Comparison of ENCODE assay signal across 16 cellular contexts in the genomic region with DNA sequence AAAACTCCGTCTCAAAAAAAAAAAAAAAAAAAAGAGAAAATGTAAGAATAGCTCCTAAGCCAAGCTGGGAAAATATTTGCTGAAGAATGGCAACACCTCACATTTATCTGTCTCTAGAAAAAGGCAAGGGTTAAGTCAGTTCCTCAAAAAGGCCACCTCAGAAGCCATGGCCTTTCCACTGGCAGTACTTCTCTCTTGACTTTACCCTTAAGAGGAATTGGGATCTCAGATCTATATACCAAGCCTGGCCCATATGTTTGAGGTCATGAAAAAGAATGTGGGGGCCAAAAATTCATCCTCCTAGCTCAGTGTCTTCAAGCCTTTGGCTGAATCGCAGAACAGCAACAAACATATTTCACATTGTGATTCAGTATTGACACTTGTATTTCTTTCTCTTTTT. TPM values are rescaled to one million over a fixed set of nuclear protein-coding genes. Genes with fewer than 3 reads are reported as not detected.
DNase-seq lines count a peak whose midpoint lies in the region; ATAC-seq and TF ChIP-seq lines count a peak whose summit lies in the region.
"Had no signal": no experiment of that assay in that cellular context is flagged by ENCODE, and none has a peak within 500 bp of the region (broad histone marks: within the 10 kb centered on the region; RNA-seq: fewer than 3 reads in every experiment).

No MANE protein-coding gene starts in this region.

- no peak for TF ChIP-seq POLR2A in Peyer's patch (IDR thresholded peaks at IDR 0.05)

- CTCF ChIA-PET in activated CD8-positive, alpha-beta T cell treated with anti-CD3 and anti-CD28 coated beads, Interleukin-2, amount 10 ng/mL, durations not matched to agents 7 days and 5 days (lab: Charles Lee): interaction anchor here (0.9 to 1.4 kb wide), 2 partner anchors 11 to 18 kb away, joined by 3 to 5 read pairs; partner anchors contain the start of gene NCOA3

- H3K27me3 ChIP-seq in OCI-LY1 (ENCODE audit: insufficient read depth, low read length): no peaks in the 10 kb centered on the region
- H3K27me3 ChIP-seq in Peyer's patch: no peaks in the 10 kb centered on the region
- H3K27me3 ChIP-seq: left lung had no signal

- no peaks in the 10 kb centered on the region for H3K9me3 ChIP-seq in OCI-LY1 (ENCODE audit: low read length)
- no peaks in the 10 kb centered on the region for H3K9me3 ChIP-seq in Peyer's patch
- H3K9me3 ChIP-seq: left lung had no signal

- peaks cover 17% of the 10 kb centered on the region for H3F3A ChIP-seq in OCI-LY1 (ENCODE audit: insufficient read depth, low read length)

- peak overlapping the region; percentile 64 to 96 for H3K27ac Mint-ChIP-seq in natural killer cell treated with Interleukin-12 subunit alpha and Interleukin-12 subunit beta and Interleukin-15 and Interleukin-18, amount 100 ng/mL, for 72 hours
- no peak overlapping the region for H3K27ac Mint-ChIP-seq in natural killer cell
- H3K27ac Mint-ChIP-seq in activated CD8-positive, alpha-beta T cell treated with anti-CD3 and anti-CD28 coated beads, Interleukin-2, amount 10 ng/mL, durations not matched to agents 7 days and 5 days: peak overlapping the region; percentile 25
- H3K27ac Mint-ChIP-seq: progenitor cell of endocrine pancreas, WTC11 had no signal

- intact Hi-C loops in natural killer cell (cut with micrococcal nuclease): no loop called here

- no peaks in the 10 kb centered on the region for H3K9me2 ChIP-seq in OCI-LY1 (ENCODE audit: low read depth, low read length)

- no peak overlapping the region for H3K4me3 Mint-ChIP-seq in natural killer cell treated with Interleukin-12 subunit alpha and Interleukin-12 subunit beta and Interleukin-15 and Interleukin-18, amount 100 ng/mL, for 72 hours
- no peak overlapping the region for H3K4me3 Mint-ChIP-seq in natural killer cell
- H3K4me3 Mint-ChIP-seq in activated CD8-positive, alpha-beta T cell treated with anti-CD3 and anti-CD28 coated beads, Interleukin-2, amount 10 ng/mL, durations not matched to agents 7 days and 5 days: no peak overlapping the region
- H3K4me3 Mint-ChIP-seq: activated T-cell treated with anti-CD3 and anti-CD28 coated beads, Interleukin-2, amount 50 U/mL, for 4 hours; WTC11 had no signal

- no peaks in the 10 kb centered on the region for H3K79me2 ChIP-seq in OCI-LY1 (ENCODE audit: insufficient read depth, low read length)

- H3K27ac ChIP-seq in OCI-LY1 (ENCODE audit: low read depth, low read length, poor library complexity, severe bottlenecking) (peak overlapping the region; percentile 100), Peyer's patch (peak overlapping the region in 1 of 4 donors; percentile 3)
- H3K27ac ChIP-seq: left lung, SK-N-MC had no signal

- H3K36me3 ChIP-seq in OCI-LY1 (ENCODE audit: insufficient read depth, low read length): no peaks in the 10 kb centered on the region
- no peaks in the 10 kb centered on the region for H3K36me3 ChIP-seq in Peyer's patch
- H3K36me3 ChIP-seq: left lung had no signal

- DNase-seq in natural killer cell treated with Interleukin-12 subunit alpha and Interleukin-12 subunit beta and Interleukin-15 and Interleukin-18, amount 100 ng/mL, for 72 hours (ENCODE audit: low spot score): no peak
- DNase-seq in natural killer cell: no peak
- no peak for DNase-seq in activated CD8-positive, alpha-beta T cell treated with anti-CD3 and anti-CD28 coated beads, Interleukin-2, amount 10 ng/mL, durations not matched to agents 7 days and 5 days
- no peak for DNase-seq in G401 (ENCODE audit: low spot score)
- no peak for DNase-seq in D341Med (ENCODE audit: low spot score)
- DNase-seq in Peyer's patch: no peak
- DNase-seq: activated T-cell treated with anti-CD3 and anti-CD28 coated beads, Interleukin-2, amount 50 U/mL, for 4 hours; Calu3; left lung; NCI-H1436; NCI-H226 had no signal

- H3K36me3 Mint-ChIP-seq in natural killer cell treated with Interleukin-12 subunit alpha and Interleukin-12 subunit beta and Interleukin-15 and Interleukin-18, amount 100 ng/mL, for 72 hours: no peaks in the 10 kb centered on the region
- no peaks in the 10 kb centered on the region for H3K36me3 Mint-ChIP-seq in natural killer cell
- peaks cover 4% of the 10 kb centered on the region for H3K36me3 Mint-ChIP-seq in activated CD8-positive, alpha-beta T cell treated with anti-CD3 and anti-CD28 coated beads, Interleukin-2, amount 10 ng/mL, durations not matched to agents 7 days and 5 days (ENCODE audit: low read depth)
- H3K36me3 Mint-ChIP-seq: WTC11 had no signal

- H3K4me2 ChIP-seq in OCI-LY1 (ENCODE audit: low read length): no peak overlapping the region

- POLR2A ChIA-PET in activated CD8-positive, alpha-beta T cell treated with anti-CD3 and anti-CD28 coated beads, Interleukin-2, amount 10 ng/mL, durations not matched to agents 7 days and 5 days (lab: Charles Lee): interaction anchor here (2.3 kb wide), 1 partner anchor 11 kb away, joined by 11 read pairs; the partner anchor contains the start of gene NCOA3

- H3K4me1 ChIP-seq in OCI-LY1 (ENCODE audit: insufficient read depth, low read length, severe bottlenecking) (peaks cover 89% of the 10 kb centered on the region), Peyer's patch (peaks cover 3 to 20% (median 12%) of the 10 kb centered on the region in 4 donors)

- ATAC-seq in natural killer cell treated with Interleukin-12 subunit alpha and Interleukin-12 subunit beta and Interleukin-15 and Interleukin-18, amount 100 ng/mL, for 72 hours: no peak
- no peak for ATAC-seq in natural killer cell
- no peak for ATAC-seq in activated CD8-positive, alpha-beta T cell treated with anti-CD3 and anti-CD28 coated beads, Interleukin-2, amount 10 ng/mL, durations not matched to agents 7 days and 5 days
- ATAC-seq in HG03571 (IDR thresholded peaks at IDR 0.05; ENCODE audit: unreplicated experiment): no peak
- ATAC-seq: activated T-cell treated with anti-CD3 and anti-CD28 coated beads, Interleukin-2, amount 50 U/mL, for 4 hours; left lung; WTC11 had no signal

- H3K4me3 ChIP-seq in OCI-LY1 (ENCODE audit: low read depth, low read length, poor library complexity, severe bottlenecking): no peak overlapping the region
- no peak overlapping the region for H3K4me3 ChIP-seq in Peyer's patch
- H3K4me3 ChIP-seq: left lung, SK-N-MC had no signal

- TF ChIP-seq CTCF in natural killer cell (IDR thresholded peaks at IDR 0.05) (no peak), OCI-LY1 (IDR thresholded peaks at IDR 0.05; ENCODE audit: low read length) (no peak), Peyer's patch (IDR thresholded peaks at IDR 0.05) (no peak)

- in situ Hi-C loops in G401 (cut with HindIII; ENCODE audit: low sequenced_read_pairs): no loop called here

- H3K27me3 Mint-ChIP-seq in natural killer cell treated with Interleukin-12 subunit alpha and Interleukin-12 subunit beta and Interleukin-15 and Interleukin-18, amount 100 ng/mL, for 72 hours: no peaks in the 10 kb centered on the region
- H3K27me3 Mint-ChIP-seq in natural killer cell (ENCODE audit: low read depth in 2 of 2): no peaks in the 10 kb centered on the region
- H3K27me3 Mint-ChIP-seq in activated CD8-positive, alpha-beta T cell treated with anti-CD3 and anti-CD28 coated beads, Interleukin-2, amount 10 ng/mL, durations not matched to agents 7 days and 5 days (ENCODE audit: low read depth): no peaks in the 10 kb centered on the region
- H3K27me3 Mint-ChIP-seq: progenitor cell of endocrine pancreas had no signal

- H2AFZ ChIP-seq in OCI-LY1 (ENCODE audit: low read length): no peak overlapping the region

- peak overlapping the region; percentile 19; the same call in 1 of the 2 replicates for H3K9ac ChIP-seq in OCI-LY1 (ENCODE audit: low read length)

- H4K20me1 ChIP-seq in OCI-LY1 (ENCODE audit: insufficient read depth, low read length): no peaks in the 10 kb centered on the region

- H3K4me1 Mint-ChIP-seq in natural killer cell treated with Interleukin-12 subunit alpha and Interleukin-12 subunit beta and Interleukin-15 and Interleukin-18, amount 100 ng/mL, for 72 hours (ENCODE audit: low read depth in 2 of 2): peaks cover 34 to 54% of the 10 kb centered on the region in 2 donors
- peaks cover 31 to 36% of the 10 kb centered on the region in 2 donors for H3K4me1 Mint-ChIP-seq in natural killer cell
- peaks cover 68% of the 10 kb centered on the region for H3K4me1 Mint-ChIP-seq in activated CD8-positive, alpha-beta T cell treated with anti-CD3 and anti-CD28 coated beads, Interleukin-2, amount 10 ng/mL, durations not matched to agents 7 days and 5 days (ENCODE audit: low read depth)

- H3K9me3 Mint-ChIP-seq in natural killer cell treated with Interleukin-12 subunit alpha and Interleukin-12 subunit beta and Interleukin-15 and Interleukin-18, amount 100 ng/mL, for 72 hours: no peaks in the 10 kb centered on the region
- no peaks in the 10 kb centered on the region for H3K9me3 Mint-ChIP-seq in natural killer cell
- no peaks in the 10 kb centered on the region for H3K9me3 Mint-ChIP-seq in activated CD8-positive, alpha-beta T cell treated with anti-CD3 and anti-CD28 coated beads, Interleukin-2, amount 10 ng/mL, durations not matched to agents 7 days and 5 days (ENCODE audit: insufficient read depth)
- H3K9me3 Mint-ChIP-seq: activated T-cell treated with anti-CD3 and anti-CD28 coated beads, Interleukin-2, amount 50 U/mL, for 4 hours; WTC11 had no signal

RNA-seq across cellular contexts. Expression of gene NCOA3, which starts 10.9 kb away (rescaled TPM):
- 10 to 100 TPM; 63.6 to 66.6 TPM for total RNA-seq in natural killer cell treated with Interleukin-12 subunit alpha and Interleukin-12 subunit beta and Interleukin-15 and Interleukin-18, amount 100 ng/mL, for 72 hours
- 10 to 100 TPM; 44.3 to 63.3 (median 57.8) TPM for total RNA-seq in natural killer cell
- 10 to 100 TPM; 57.4 to 60.1 TPM for total RNA-seq in activated CD8-positive, alpha-beta T cell treated with anti-CD3 and anti-CD28 coated beads, Interleukin-2, amount 10 ng/mL, durations not matched to agents 7 days and 5 days
- total RNA-seq in G401 (2014; rRNA removed; shearing (Covaris generic)): 15.3 and 34.5 TPM in 2 replicates
- 10 to 100 TPM; 17.9 to 99.9 (median 26.6) TPM for total RNA-seq in Peyer's patch

Comparison
In these comparisons a context has a peak if more than half of its experiments do, and no peak if none do; other contexts are left out.
1. H3K27ac Mint-ChIP-seq: peak in natural killer cell treated with Interleukin-12 subunit alpha and Interleukin-12 subunit beta and Interleukin-15 and Interleukin-18, amount 100 ng/mL, for 72 hours (2 of 2) and activated CD8-positive, alpha-beta T cell treated with anti-CD3 and anti-CD28 coated beads, Interleukin-2, amount 10 ng/mL, durations not matched to agents 7 days and 5 days (single experiment); none in natural killer cell (0 of 2).